1 cellular context compared by ENCODE assay signal in the genomic region with DNA sequence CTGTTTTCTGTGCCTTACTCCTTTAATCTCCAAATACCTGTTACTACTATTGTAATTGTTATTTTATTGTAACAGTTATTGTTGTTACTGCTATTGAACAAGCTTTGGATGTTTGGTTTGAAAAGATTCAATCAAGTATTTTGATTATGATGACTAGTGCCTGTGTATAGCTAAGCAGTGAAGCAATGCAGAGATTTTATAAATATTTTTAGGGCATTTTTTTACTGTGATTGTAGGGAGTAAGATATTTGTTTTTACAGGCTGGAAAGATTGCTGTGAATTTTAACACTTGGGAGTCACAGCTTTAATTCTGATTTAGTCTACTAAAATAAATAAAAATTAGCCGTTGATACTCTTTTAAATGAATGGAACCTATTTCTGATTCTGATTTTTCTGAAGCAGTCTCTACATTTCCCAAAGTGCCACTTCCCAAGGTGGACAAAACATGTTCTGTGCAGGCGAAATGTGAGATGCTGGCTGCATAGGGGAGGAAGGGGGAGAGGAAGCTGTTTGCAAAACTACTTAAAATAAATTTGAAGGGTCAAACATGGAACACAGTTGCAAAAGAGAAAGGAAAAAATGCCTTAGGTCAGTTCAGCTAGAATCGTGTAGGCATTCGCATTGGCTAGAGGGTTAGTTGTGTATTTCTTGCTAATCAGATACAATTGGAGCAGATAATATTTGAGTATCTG.
TF ChIP-seq lines count a peak whose summit lies in the region.

No MANE protein-coding gene starts in this region.

TF ChIP-seq in HepG2, 621 proteins besides CTCF, POLR2A, EP300 and RAD21:
- TF ChIP-seq ATF1 (CRISPR knock-in tag; IDR thresholded peaks at IDR 0.05), result no peak
- TF ChIP-seq JUNB (CRISPR knock-in tag; IDR thresholded peaks at IDR 0.05; ENCODE audit: borderline replicate concordance), result no peak
- TF ChIP-seq SOX13 (IDR thresholded peaks at IDR 0.05), result no peak
- TF ChIP-seq SOX13 (CRISPR knock-in tag; conservative IDR thresholded peaks at IDR 0.05 in 1 of 2, IDR thresholded peaks at IDR 0.05 in 1 of 2), result no peak
- TF ChIP-seq ZNF615 (CRISPR knock-in tag; IDR thresholded peaks at IDR 0.05; ENCODE audit: borderline replicate concordance), result no peak
- TF ChIP-seq ZNF839 (CRISPR knock-in tag; IDR thresholded peaks at IDR 0.05; ENCODE audit: borderline replicate concordance), result no peak
- no peak for TF ChIP-seq KAT7 (CRISPR knock-in tag; IDR thresholded peaks at IDR 0.05; ENCODE audit: borderline replicate concordance)
- TF ChIP-seq, protein P1, sequence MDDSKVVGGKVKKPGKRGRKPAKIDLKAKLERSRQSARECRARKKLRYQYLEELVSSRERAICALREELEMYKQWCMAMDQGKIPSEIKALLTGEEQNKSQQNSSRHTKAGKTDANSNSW (CRISPR knock-in tag; IDR thresholded peaks at IDR 0.05; ENCODE audit: borderline replicate concordance), result no peak
- TF ChIP-seq KDM5B (CRISPR knock-in tag; IDR thresholded peaks at IDR 0.05; ENCODE audit: borderline replicate concordance), result no peak
- TF ChIP-seq ZNF724P (CRISPR knock-in tag; IDR thresholded peaks at IDR 0.05; ENCODE audit: borderline replicate concordance), result no peak
- TF ChIP-seq ZNF253 (CRISPR knock-in tag; IDR thresholded peaks at IDR 0.05; ENCODE audit: borderline replicate concordance), result no peak
- no peak for TF ChIP-seq HNRNPL (IDR thresholded peaks at IDR 0.05; ENCODE audit: low read depth, low read length)
- no peak for TF ChIP-seq ZNF563 (CRISPR knock-in tag; IDR thresholded peaks at IDR 0.05)
- TF ChIP-seq SUZ12 (IDR thresholded peaks at IDR 0.05; ENCODE audit: low read depth, low read length), result no peak
- no peak for TF ChIP-seq ZNF12 (CRISPR knock-in tag; IDR thresholded peaks at IDR 0.05)
- no peak for TF ChIP-seq ZNF782 (CRISPR knock-in tag; IDR thresholded peaks at IDR 0.05; ENCODE audit: borderline replicate concordance)
